Comparison of ENCODE assay signal across 8 cellular contexts in the genomic region with DNA sequence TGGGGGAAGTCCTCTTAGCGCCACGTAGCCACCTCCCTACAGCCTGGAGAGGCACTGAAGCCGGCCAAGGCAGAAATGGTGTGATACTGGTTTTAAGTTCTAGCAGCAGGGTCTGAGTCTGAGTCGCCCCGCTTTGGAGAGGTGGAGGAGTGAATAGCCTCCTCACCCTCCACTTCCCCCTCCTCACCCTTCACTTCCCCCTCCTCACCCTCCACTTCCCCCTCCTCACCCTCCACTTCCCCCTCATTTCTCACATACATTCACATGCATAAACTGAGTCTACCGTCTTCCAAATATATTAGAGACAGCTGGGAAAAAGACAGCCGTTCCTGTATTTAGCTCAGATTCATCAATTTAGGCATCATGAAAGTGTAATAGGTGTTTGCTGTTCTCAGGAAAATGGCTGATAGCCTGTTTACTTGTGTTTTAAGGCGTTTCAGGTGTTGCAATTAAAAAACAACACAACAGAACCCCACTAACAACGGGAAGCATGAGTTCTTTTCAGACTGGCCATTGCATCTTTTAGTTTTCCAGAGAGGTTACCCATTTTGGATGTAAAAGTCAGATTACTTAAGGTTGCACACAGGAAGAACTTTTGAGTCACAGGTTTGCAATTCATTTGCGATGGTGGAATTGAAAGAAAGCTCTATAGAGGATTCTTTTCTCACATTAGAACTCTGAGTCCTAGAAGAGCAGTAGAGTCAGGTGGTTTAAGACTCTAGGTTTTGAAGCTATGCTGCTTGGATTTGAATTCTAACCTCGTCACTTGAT. TPM values are rescaled to one million over a fixed set of nuclear protein-coding genes. Genes with fewer than 3 reads are reported as not detected.
DNase-seq lines count a peak whose midpoint lies in the region; ATAC-seq and TF ChIP-seq lines count a peak whose summit lies in the region.

No MANE protein-coding gene starts in this region.

- no peaks in the 10 kb centered on the region for H3K27me3 ChIP-seq in esophagus (ENCODE audit: control insufficient read depth in 1 of 2, insufficient read depth in 2 of 2, low read length in 2 of 2)
- H3K27me3 ChIP-seq in neural progenitor cell: no peaks in the 10 kb centered on the region

- peak; percentile 70 for ATAC-seq in activated CD4-positive, alpha-beta T cell treated with anti-CD3 and anti-CD28 coated beads for 36 hours
- ATAC-seq in GM21381 (IDR thresholded peaks at IDR 0.05; ENCODE audit: unreplicated experiment) (no peak), GM19397 (IDR thresholded peaks at IDR 0.05; ENCODE audit: unreplicated experiment) (no peak)

- H3K36me3 ChIP-seq in esophagus (ENCODE audit: control insufficient read depth in 2 of 2, insufficient read depth in 2 of 2, low read length in 1 of 2): no peaks in the 10 kb centered on the region
- no peaks in the 10 kb centered on the region for H3K36me3 ChIP-seq in neural progenitor cell

- peak overlapping the region; percentile 97 for H3K4me2 ChIP-seq in neural progenitor cell

- H3K27ac ChIP-seq in esophagus (ENCODE audit: low read depth in 2 of 2, low read length in 1 of 2) (peak overlapping the region; percentile 93 to 95), neural progenitor cell (peak overlapping the region; percentile 46)

- H3K9ac ChIP-seq in neural progenitor cell: peak overlapping the region; percentile 69

- H3K4me3 Mint-ChIP-seq in activated CD4-positive, alpha-beta T cell treated with anti-CD3 and anti-CD28 coated beads for 36 hours: peak overlapping the region; percentile 81
- H3K4me3 Mint-ChIP-seq in neural progenitor cell: peak overlapping the region; percentile 85

- H3K4me1 ChIP-seq in esophagus (ENCODE audit: control insufficient read depth in 2 of 2, insufficient read depth in 2 of 2, low read length in 1 of 2): no peaks in the 10 kb centered on the region
- peaks cover 9% of the 10 kb centered on the region for H3K4me1 ChIP-seq in neural progenitor cell

- peaks cover 6% of the 10 kb centered on the region for H3K36me3 Mint-ChIP-seq in activated CD4-positive, alpha-beta T cell treated with anti-CD3 and anti-CD28 coated beads for 36 hours (ENCODE audit: low read depth)
- H3K36me3 Mint-ChIP-seq in neural progenitor cell: no peaks in the 10 kb centered on the region

- 7% methylated on average over 10 to 11 of the region's 11 CpGs for whole genome bisulfite sequencing in esophagus, 2 donors

- intact Hi-C loops in activated CD4-positive, alpha-beta T cell treated with anti-CD3 and anti-CD28 coated beads for 36 hours (cut with DNase I, micrococcal nuclease): loop anchor here (1.0 to 5.0 kb wide), 11 partner anchors 39 to 1232 kb away; a partner anchor contains a TSS

- H3K4me3 ChIP-seq in esophagus (ENCODE audit: low read depth in 1 of 2, low read length in 2 of 2): peak overlapping the region; percentile 89 to 90
- H3K4me3 ChIP-seq in neural progenitor cell: peak overlapping the region; percentile 80

- peaks cover 57% of the 10 kb centered on the region for H3K79me2 ChIP-seq in neural progenitor cell (ENCODE audit: low read depth)

- H4K20me1 ChIP-seq in neural progenitor cell (ENCODE audit: low read depth): peaks cover 14% of the 10 kb centered on the region

- H3K27ac Mint-ChIP-seq in activated CD4-positive, alpha-beta T cell treated with anti-CD3 and anti-CD28 coated beads for 36 hours: peak overlapping the region; percentile 86
- H3K27ac Mint-ChIP-seq in neural progenitor cell: peak overlapping the region; percentile 50

- DNase-seq in activated CD4-positive, alpha-beta T cell treated with anti-CD3 and anti-CD28 coated beads for 36 hours: no peak
- DNase-seq in activated CD4-positive, alpha-beta T cell treated with anti-CD3 and anti-CD28 coated beads, Interleukin-2, amount 50 U/mL, for 4 hours: no peak
- peak; percentile 61 for DNase-seq in SKM-1 treated with dmso at 0.1 percent for 144 hours (lab: John Stamatoyannopoulos, UW; ENCODE audit: unreplicated experiment)
- DNase-seq in neural progenitor cell (ENCODE audit: low spot score): no peak
- DNase-seq in HEK293T (ENCODE audit: extremely low spot score): no peak

- H3K9me3 Mint-ChIP-seq in activated CD4-positive, alpha-beta T cell treated with anti-CD3 and anti-CD28 coated beads for 36 hours (ENCODE audit: low read depth): peaks cover 7% of the 10 kb centered on the region
- H3K9me3 Mint-ChIP-seq in neural progenitor cell: peaks cover 18% of the 10 kb centered on the region

- H3K27me3 Mint-ChIP-seq in activated CD4-positive, alpha-beta T cell treated with anti-CD3 and anti-CD28 coated beads for 36 hours: no peaks in the 10 kb centered on the region
- no peaks in the 10 kb centered on the region for H3K27me3 Mint-ChIP-seq in neural progenitor cell (ENCODE audit: insufficient read depth, low read depth)

- H2AFZ ChIP-seq in neural progenitor cell (replicated peaks): peak overlapping the region; percentile 60

- no peak for TF ChIP-seq CTCF in neural progenitor cell (IDR thresholded peaks at IDR 0.05)

- H3F3A ChIP-seq in neural progenitor cell (ENCODE audit: low read depth): peaks cover 11% of the 10 kb centered on the region

- H3K4me1 Mint-ChIP-seq in activated CD4-positive, alpha-beta T cell treated with anti-CD3 and anti-CD28 coated beads for 36 hours: peaks cover 50% of the 10 kb centered on the region
- H3K4me1 Mint-ChIP-seq in neural progenitor cell: peaks cover 14% of the 10 kb centered on the region

- CTCF ChIA-PET in activated CD4-positive, alpha-beta T cell treated with anti-CD3 and anti-CD28 coated beads for 36 hours (lab: Charles Lee): interaction anchor here (0.6 to 7.9 kb wide), 14 partner anchors 8 to 696 kb away, joined by 3 to 47 read pairs (median 3); no protein-coding TSS in a partner anchor
- CTCF ChIA-PET in HEK293T (lab: Yijun Ruan, JAX): interaction anchor here (0.6 kb wide), 1 partner anchor 705 kb away, joined by 3 read pairs; no protein-coding TSS in a partner anchor

- H3K9me3 ChIP-seq in esophagus (ENCODE audit: control insufficient read depth in 2 of 2, insufficient read depth in 1 of 2, low read depth in 1 of 2, low read length in 1 of 2) (no peaks in the 10 kb centered on the region), neural progenitor cell (ENCODE audit: low read depth) (no peaks in the 10 kb centered on the region)

- POLR2A ChIA-PET in activated CD4-positive, alpha-beta T cell treated with anti-CD3 and anti-CD28 coated beads for 36 hours (lab: Charles Lee): interaction anchor here (0.6 to 1.2 kb wide), 3 partner anchors 12 to 317 kb away, joined by 3 to 6 read pairs (median 3); a partner anchor contains a TSS
- POLR2A ChIA-PET in HEK293T (lab: Yijun Ruan, JAX): interaction anchor here (1.0 to 1.3 kb wide), 2 partner anchors 22 to 330 kb away, joined by 3 read pairs; a partner anchor contains a TSS

TF ChIP-seq in HEK293T, 16 proteins besides CTCF, POLR2A, EP300 and RAD21:
- TF ChIP-seq CTBP1 (IDR thresholded peaks at IDR 0.05; ENCODE audit: borderline replicate concordance) (no peak), ARNT (IDR thresholded peaks at IDR 0.05) (no peak), FOXK2 (IDR thresholded peaks at IDR 0.05) (no peak), SUZ12 (IDR thresholded peaks at IDR 0.05) (no peak), L3MBTL2 (conservative IDR thresholded peaks at IDR 0.05) (no peak), FOXA1 (IDR thresholded peaks at IDR 0.05) (no peak), LEF1 (IDR thresholded peaks at IDR 0.05; ENCODE audit: borderline replicate concordance) (no peak), FOXM1 (IDR thresholded peaks at IDR 0.05; ENCODE audit: borderline replicate concordance) (no peak), NFRKB (IDR thresholded peaks at IDR 0.05) (no peak), SP1 (IDR thresholded peaks at IDR 0.05) (no peak), ELF4 (IDR thresholded peaks at IDR 0.05) (no peak), BHLHE40 (IDR thresholded peaks at IDR 0.05; ENCODE audit: borderline replicate concordance) (no peak), ZNF384 (IDR thresholded peaks at IDR 0.05) (no peak), TARDBP (IDR thresholded peaks at IDR 0.05) (no peak), HDGF (IDR thresholded peaks at IDR 0.05; ENCODE audit: borderline replicate concordance) (no peak)
- TF ChIP-seq, protein P1, sequence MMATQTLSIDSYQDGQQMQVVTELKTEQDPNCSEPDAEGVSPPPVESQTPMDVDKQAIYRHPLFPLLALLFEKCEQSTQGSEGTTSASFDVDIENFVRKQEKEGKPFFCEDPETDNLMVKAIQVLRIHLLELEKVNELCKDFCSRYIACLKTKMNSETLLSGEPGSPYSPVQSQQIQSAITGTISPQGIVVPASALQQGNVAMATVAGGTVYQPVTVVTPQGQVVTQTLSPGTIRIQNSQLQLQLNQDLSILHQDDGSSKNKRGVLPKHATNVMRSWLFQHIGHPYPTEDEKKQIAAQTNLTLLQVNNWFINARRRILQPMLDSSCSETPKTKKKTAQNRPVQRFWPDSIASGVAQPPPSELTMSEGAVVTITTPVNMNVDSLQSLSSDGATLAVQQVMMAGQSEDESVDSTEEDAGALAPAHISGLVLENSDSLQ (IDR thresholded peaks at IDR 0.05): no peak

RNA-seq across cellular contexts. Expression of a gene that starts 0.8 kb away (rescaled TPM):
- total RNA-seq in activated CD4-positive, alpha-beta T cell treated with anti-CD3 and anti-CD28 coated beads for 36 hours: 10 to 100 TPM; 23.9 to 24.1 TPM
- 10 to 100 TPM in 1 of 2 donors, 1 to 10 TPM in 1; 6.7 to 10.7 TPM for polyA plus RNA-seq in esophagus
- 24.4 and 37.8 TPM in 2 replicates for total RNA-seq in neural progenitor cell (ENCODE audit: low replicate concordance)
